ENCODE assay signal across 32 cellular contexts in the genomic region with DNA sequence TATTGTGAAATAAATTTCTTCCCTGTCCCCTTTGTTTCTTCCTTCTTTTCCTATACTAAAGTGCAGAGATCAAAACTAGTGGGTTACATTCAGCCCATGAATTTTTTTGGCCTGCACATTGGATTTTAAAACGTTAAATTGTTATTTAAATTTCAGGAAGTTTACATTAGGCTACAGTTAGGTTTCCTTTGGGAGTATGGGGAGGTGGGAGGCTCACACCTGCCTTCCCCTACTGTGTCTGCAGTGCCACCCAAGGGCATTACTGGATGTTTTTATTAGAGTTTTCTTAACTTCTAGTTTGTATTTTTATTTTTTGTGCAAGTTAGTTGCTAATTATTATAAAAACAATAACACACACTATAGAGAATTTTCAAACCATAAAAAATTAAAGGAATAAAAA.
"Had no signal": no experiment of that assay in that cellular context is flagged by ENCODE, and none has a peak within 500 bp of the region (broad histone marks: within the 10 kb centered on the region; RNA-seq: fewer than 3 reads in every experiment).

No MANE protein-coding gene starts in this region.

- H3K36me3 ChIP-seq: brain microvascular endothelial cell, breast epithelium, WERI-Rb-1 had no signal

- H3K9me3 ChIP-seq: adrenal gland, body of pancreas, breast epithelium had no signal

- ATAC-seq: activated CD8-positive, alpha-beta memory T cell treated with anti-CD3 and anti-CD28 coated beads, Interleukin-2, amount 10 ng/mL, durations not matched to agents 7 days and 5 days; activated CD8-positive, alpha-beta T cell treated with anti-CD3 and anti-CD28 coated beads, Interleukin-2, amount 10 ng/mL, durations not matched to agents 7 days and 5 days; activated naive CD4-positive, alpha-beta T cell treated with anti-CD3 and anti-CD28 coated beads, Interleukin-2, amount 50 U/mL, for 72 hours; body of pancreas had no signal

- H3K4me1 ChIP-seq: adrenal gland, body of pancreas, breast epithelium had no signal

- H3K27me3 Mint-ChIP-seq: activated B cell treated with CpG ODN at 0.5 μM for 24 hours; activated CD4-positive, alpha-beta memory T cell treated with anti-CD3 and anti-CD28 coated beads, Interleukin-2, amount 10 ng/mL, durations not matched to agents 7 days and 5 days; activated CD4-positive, alpha-beta T cell treated with anti-CD3 and anti-CD28 coated beads, Interleukin-2, amount 10 ng/mL, durations not matched to agents 24 days and 14 days; activated CD8-positive, alpha-beta memory T cell treated with anti-CD3 and anti-CD28 coated beads, Interleukin-2, amount 10 ng/mL, durations not matched to agents 7 days and 5 days; activated naive CD8-positive, alpha-beta T cell treated with anti-CD3 and anti-CD28 coated beads for 36 hours; activated T-cell treated with anti-CD3 and anti-CD28 coated beads, Interleukin-2, amount 50 U/mL, for 24 hours had no signal

- H3K4me3 ChIP-seq: adrenal gland, body of pancreas, breast epithelium had no signal

- DNase-seq: activated B cell treated with CpG ODN at 0.5 μM for 24 hours; activated CD4-positive, alpha-beta memory T cell treated with anti-CD3 and anti-CD28 coated beads, Interleukin-2, amount 10 ng/mL, durations not matched to agents 7 days and 5 days; activated CD4-positive, alpha-beta T cell treated with anti-CD3 and anti-CD28 coated beads for 4 hours; activated CD4-positive, alpha-beta T cell treated with anti-CD3 and anti-CD28 coated beads, Interleukin-2, amount 10 ng/mL, durations not matched to agents 24 days and 14 days; activated CD4-positive, alpha-beta T cell treated with anti-CD3 and anti-CD28 coated beads, Interleukin-2, amount 50 U/mL, for 1 hour; activated CD4-positive, alpha-beta T cell treated with anti-CD3 and anti-CD28 coated beads, Interleukin-2, amount 50 U/mL, for 48 hours; activated CD4-positive, CD25-positive, alpha-beta regulatory T cell treated with anti-CD3 and anti-CD28 coated beads, Interleukin-2, amount 50 U/mL, for 72 hours; activated CD8-positive, alpha-beta memory T cell treated with anti-CD3 and anti-CD28 coated beads for 24 hours; activated CD8-positive, alpha-beta memory T cell treated with anti-CD3 and anti-CD28 coated beads, Interleukin-2, amount 10 ng/mL, durations not matched to agents 7 days and 5 days; activated CD8-positive, alpha-beta T cell treated with anti-CD3 and anti-CD28 coated beads, Interleukin-2, amount 10 ng/mL, durations not matched to agents 7 days and 5 days; activated effector memory CD4-positive, alpha-beta T cell treated with Interleukin-2 at 50 U/mL for 16 hours; activated gamma-delta T cell; activated naive CD4-positive, alpha-beta T cell treated with anti-CD3 and anti-CD28 coated beads, Interleukin-2, amount 50 U/mL, for 16 hours; activated naive CD4-positive, alpha-beta T cell treated with Interleukin-2 at 50 U/mL for 16 hours; activated naive CD8-positive, alpha-beta T cell treated with anti-CD3 and anti-CD28 coated beads for 36 hours; activated T-cell treated with anti-CD3 and anti-CD28 coated beads, Interleukin-2, amount 50 U/mL, for 24 hours; activated T-cell treated with anti-CD3 and anti-CD28 coated beads, Interleukin-2, amount 50 U/mL, for 48 hours; adrenal gland; amniotic stem cell; aorta; body of pancreas; brain microvascular endothelial cell; central memory CD4-positive, alpha-beta T cell; T-helper 1 cell; T-helper 2 cell; T-helper 9 cell; WERI-Rb-1 had no signal

- H3K27ac Mint-ChIP-seq: activated B cell treated with CpG ODN at 0.5 μM for 24 hours; activated CD4-positive, alpha-beta memory T cell treated with anti-CD3 and anti-CD28 coated beads, Interleukin-2, amount 10 ng/mL, durations not matched to agents 7 days and 5 days; activated CD4-positive, alpha-beta T cell treated with anti-CD3 and anti-CD28 coated beads, Interleukin-2, amount 10 ng/mL, durations not matched to agents 24 days and 14 days; activated CD8-positive, alpha-beta memory T cell treated with anti-CD3 and anti-CD28 coated beads, Interleukin-2, amount 10 ng/mL, durations not matched to agents 7 days and 5 days; activated CD8-positive, alpha-beta T cell treated with anti-CD3 and anti-CD28 coated beads, Interleukin-2, amount 10 ng/mL, durations not matched to agents 7 days and 5 days; activated naive CD4-positive, alpha-beta T cell treated with anti-CD3 and anti-CD28 coated beads, Interleukin-2, amount 50 U/mL, for 72 hours; activated naive CD8-positive, alpha-beta T cell treated with anti-CD3 and anti-CD28 coated beads for 36 hours; activated T-cell treated with anti-CD3 and anti-CD28 coated beads, Interleukin-2, amount 50 U/mL, for 24 hours; activated T-helper 2 cell treated with anti-CD3 and anti-CD28 coated beads, Interferon-gamma antibody, Interleukin-2, Interleukin-4, amounts not matched to agents 10 μg/mL and 5 μg/mL and 100 μg/mL, durations not matched to agents 14 hours and 24 hours and 36 hours; T-helper 1 cell treated with Interleukin-12 subunit alpha and Interleukin-12 subunit beta and Interleukin-4 antibody, amounts not matched to agents 30 μg/mL and 1 μg/mL, for 36 hours; T-helper 2 cell treated with Interferon-gamma antibody and Interleukin-4, amounts not matched to agents 5 μg/mL and 100 μg/mL, for 36 hours had no signal

- H3K4me1 Mint-ChIP-seq: activated B cell treated with CpG ODN at 0.5 μM for 24 hours; activated CD4-positive, alpha-beta memory T cell treated with anti-CD3 and anti-CD28 coated beads, Interleukin-2, amount 10 ng/mL, durations not matched to agents 7 days and 5 days; activated CD4-positive, alpha-beta T cell treated with anti-CD3 and anti-CD28 coated beads, Interleukin-2, amount 10 ng/mL, durations not matched to agents 24 days and 14 days; activated CD8-positive, alpha-beta memory T cell treated with anti-CD3 and anti-CD28 coated beads, Interleukin-2, amount 10 ng/mL, durations not matched to agents 7 days and 5 days; activated naive CD8-positive, alpha-beta T cell treated with anti-CD3 and anti-CD28 coated beads for 36 hours had no signal

- H3K9me3 Mint-ChIP-seq: activated B cell treated with CpG ODN at 0.5 μM for 24 hours; activated CD4-positive, alpha-beta memory T cell treated with anti-CD3 and anti-CD28 coated beads, Interleukin-2, amount 10 ng/mL, durations not matched to agents 7 days and 5 days; activated CD4-positive, alpha-beta T cell treated with anti-CD3 and anti-CD28 coated beads, Interleukin-2, amount 10 ng/mL, durations not matched to agents 24 days and 14 days; activated naive CD4-positive, alpha-beta T cell treated with anti-CD3 and anti-CD28 coated beads, Interleukin-2, amount 50 U/mL, for 72 hours; activated naive CD8-positive, alpha-beta T cell treated with anti-CD3 and anti-CD28 coated beads for 36 hours; activated T-cell treated with anti-CD3 and anti-CD28 coated beads, Interleukin-2, amount 50 U/mL, for 24 hours; activated T-helper 2 cell treated with anti-CD3 and anti-CD28 coated beads, Interferon-gamma antibody, Interleukin-2, Interleukin-4, amounts not matched to agents 10 μg/mL and 5 μg/mL and 100 μg/mL, durations not matched to agents 14 hours and 24 hours and 36 hours; T-helper 1 cell treated with Interleukin-12 subunit alpha and Interleukin-12 subunit beta and Interleukin-4 antibody, amounts not matched to agents 30 μg/mL and 1 μg/mL, for 36 hours; T-helper 2 cell treated with Interferon-gamma antibody and Interleukin-4, amounts not matched to agents 5 μg/mL and 100 μg/mL, for 36 hours had no signal

- H3K4me3 Mint-ChIP-seq: activated B cell treated with CpG ODN at 0.5 μM for 24 hours; activated CD4-positive, alpha-beta memory T cell treated with anti-CD3 and anti-CD28 coated beads, Interleukin-2, amount 10 ng/mL, durations not matched to agents 7 days and 5 days; activated CD4-positive, alpha-beta T cell treated with anti-CD3 and anti-CD28 coated beads, Interleukin-2, amount 10 ng/mL, durations not matched to agents 24 days and 14 days; activated CD8-positive, alpha-beta memory T cell treated with anti-CD3 and anti-CD28 coated beads, Interleukin-2, amount 10 ng/mL, durations not matched to agents 7 days and 5 days; activated CD8-positive, alpha-beta T cell treated with anti-CD3 and anti-CD28 coated beads, Interleukin-2, amount 10 ng/mL, durations not matched to agents 7 days and 5 days; activated naive CD8-positive, alpha-beta T cell treated with anti-CD3 and anti-CD28 coated beads for 36 hours; activated T-cell treated with anti-CD3 and anti-CD28 coated beads, Interleukin-2, amount 50 U/mL, for 24 hours; T-helper 1 cell treated with Interleukin-12 subunit alpha and Interleukin-12 subunit beta and Interleukin-4 antibody, amounts not matched to agents 30 μg/mL and 1 μg/mL, for 36 hours; T-helper 2 cell treated with Interferon-gamma antibody and Interleukin-4, amounts not matched to agents 5 μg/mL and 100 μg/mL, for 36 hours had no signal

- H3K36me3 Mint-ChIP-seq: activated CD8-positive, alpha-beta memory T cell treated with anti-CD3 and anti-CD28 coated beads, Interleukin-2, amount 10 ng/mL, durations not matched to agents 7 days and 5 days; activated naive CD4-positive, alpha-beta T cell treated with anti-CD3 and anti-CD28 coated beads, Interleukin-2, amount 50 U/mL, for 72 hours had no signal

- H3K27me3 ChIP-seq: adrenal gland, body of pancreas, brain microvascular endothelial cell, breast epithelium had no signal

- H3K27ac ChIP-seq: adrenal gland, body of pancreas, brain microvascular endothelial cell, breast epithelium, WERI-Rb-1 had no signal
